ENCODE assay signal across 25 cellular contexts in the genomic region with DNA sequence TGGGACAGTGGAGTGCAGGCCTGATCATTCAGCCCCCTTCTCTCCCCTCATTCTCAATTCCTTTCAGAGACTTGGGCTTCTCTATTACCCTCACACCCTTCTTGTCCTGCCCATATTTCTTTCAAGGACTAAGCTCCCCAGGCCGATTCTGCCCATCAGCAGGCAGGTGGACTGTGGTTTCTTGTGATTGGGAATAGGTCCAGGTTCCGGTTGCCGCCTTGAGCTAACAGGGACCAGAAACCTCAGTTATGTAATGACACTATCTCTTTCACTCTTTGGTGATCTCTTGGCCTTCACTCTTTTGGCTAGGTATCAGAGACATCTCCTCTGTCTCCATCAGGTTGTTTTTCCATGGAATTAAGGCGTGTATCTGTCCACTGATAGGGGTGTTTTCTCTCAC. TPM values are rescaled to one million over a fixed set of nuclear protein-coding genes. Genes with fewer than 3 reads are reported as not detected.
DNase-seq lines count a peak whose midpoint lies in the region; ATAC-seq lines count a peak whose summit lies in the region.
"Had no signal": no experiment of that assay in that cellular context is flagged by ENCODE, and none has a peak within 500 bp of the region (broad histone marks: within the 10 kb centered on the region; RNA-seq: fewer than 3 reads in every experiment).

No MANE protein-coding gene starts in this region.

- no peaks in the 10 kb centered on the region for H3K27me3 ChIP-seq in Karpas-422 (ENCODE audit: low read length)

- H3K4me1 ChIP-seq in Karpas-422 (ENCODE audit: low read length): no peaks in the 10 kb centered on the region
- H3K4me1 ChIP-seq: BE2C, BLaER1 had no signal

- H2AFZ ChIP-seq in Karpas-422 (ENCODE audit: low read length): no peak overlapping the region

- no peaks in the 10 kb centered on the region for H3K79me2 ChIP-seq in Karpas-422 (ENCODE audit: low read length)

- H4K20me1 ChIP-seq in Karpas-422 (ENCODE audit: insufficient read depth, low read depth, low read length): no peaks in the 10 kb centered on the region
- H4K20me1 ChIP-seq: BLaER1 had no signal

- H3K27ac ChIP-seq in Karpas-422 (ENCODE audit: low read length): no peak overlapping the region
- H3K27ac ChIP-seq: BLaER1 had no signal

- DNase-seq in mucosa of gallbladder (ENCODE audit: low spot score): peak; percentile 80
- DNase-seq in sciatic nerve (ENCODE audit: low spot score): no peak
- DNase-seq in HuH-7.5 (ENCODE audit: low spot score): no peak
- DNase-seq in Karpas-422: no peak
- DNase-seq: 8988T; ACHN; BE2C; C1 segment of cervical spinal cord; CD4-positive, alpha-beta memory T cell; CD4-positive, CD25-positive, alpha-beta regulatory T cell; CD8-positive, alpha-beta memory T cell; COR-L47; DMS 273 treated with DMSO at 0.1 percent for 48 hours; DMS153; DMS53; DMS79; DND-41; EL; GDM1 had no signal

- no peak overlapping the region for H3K4me3 ChIP-seq in Karpas-422 (ENCODE audit: low read length)
- H3K4me3 ChIP-seq: BLaER1, GM12878 had no signal

- intact Hi-C loops in sciatic nerve (cut with DNase I): no loop called here

- ATAC-seq in sciatic nerve (peak; percentile 38), HG03457 (IDR thresholded peaks at IDR 0.05; ENCODE audit: unreplicated experiment) (no peak)
- ATAC-seq: GM12878 had no signal

- H3K9ac ChIP-seq in Karpas-422 (ENCODE audit: low read length): no peak overlapping the region
- H3K9ac ChIP-seq: BLaER1 had no signal

- H3K36me3 ChIP-seq in Karpas-422 (ENCODE audit: insufficient read depth, low read length): no peaks in the 10 kb centered on the region
- H3K36me3 ChIP-seq: BE2C, BLaER1 had no signal

- no peak overlapping the region for H3K4me2 ChIP-seq in Karpas-422 (ENCODE audit: low read depth, low read length, poor library complexity, severe bottlenecking)
- H3K4me2 ChIP-seq: BLaER1 had no signal

- no peaks in the 10 kb centered on the region for H3K9me2 ChIP-seq in Karpas-422 (replicated peaks; ENCODE audit: insufficient read depth, low read length)

- H3K9me3 ChIP-seq in Karpas-422 (ENCODE audit: low read length): no peaks in the 10 kb centered on the region
- H3K9me3 ChIP-seq: BE2C had no signal

RNA-seq across cellular contexts. Expression of a gene that starts 6.5 kb away (rescaled TPM):
- total RNA-seq in mucosa of gallbladder (93.5 TPM), sciatic nerve (0.18 TPM)
- total RNA-seq in Karpas-422 (2014; rRNA removed; shearing (Covaris generic); ENCODE audit: low replicate concordance): not detected in 2 replicates
- total RNA-seq: A673; CD4-positive, alpha-beta memory T cell; CD4-positive, CD25-positive, alpha-beta regulatory T cell; CD8-positive, alpha-beta memory T cell; Daoy; G401 had no signal

RNA-seq across cellular contexts. Expression of a gene that starts 15.3 kb away (rescaled TPM):
- total RNA-seq in mucosa of gallbladder (149 TPM), sciatic nerve (0.76 TPM)
- total RNA-seq in Karpas-422 (2014; rRNA removed; shearing (Covaris generic); ENCODE audit: low replicate concordance): not detected in 2 replicates
- total RNA-seq: A673; CD4-positive, CD25-positive, alpha-beta regulatory T cell; CD8-positive, alpha-beta memory T cell; Daoy; G401 had no signal

RNA-seq across cellular contexts. Expression of a gene that starts 33.2 kb away (rescaled TPM):
- total RNA-seq in mucosa of gallbladder (61.4 TPM), sciatic nerve (25.2 TPM)
- 42.3 and 50.2 TPM in 2 replicates for total RNA-seq in Karpas-422 (2014; rRNA removed; shearing (Covaris generic); ENCODE audit: low replicate concordance)

RNA-seq across cellular contexts. Expression of a gene that starts 36.3 kb away (rescaled TPM):
- total RNA-seq in mucosa of gallbladder: 7.1 TPM
- 0.18 TPM for total RNA-seq in sciatic nerve
- not detected in 2 replicates for total RNA-seq in Karpas-422 (2014; rRNA removed; shearing (Covaris generic); ENCODE audit: low replicate concordance)
- total RNA-seq: A673; CD4-positive, alpha-beta memory T cell; CD4-positive, CD25-positive, alpha-beta regulatory T cell; CD8-positive, alpha-beta memory T cell; Daoy; G401; GM12878 had no signal

RNA-seq across cellular contexts. Expression of a gene that starts 39.2 kb away (rescaled TPM):
- total RNA-seq in mucosa of gallbladder (37.0 TPM), sciatic nerve (30.4 TPM)
- total RNA-seq in Karpas-422 (2014; rRNA removed; shearing (Covaris generic); ENCODE audit: low replicate concordance): 21.8 and 23.4 TPM in 2 replicates

Comparison
In these comparisons a context has a peak if more than half of its experiments do, and no peak if none do; other contexts are left out.
1. RNA of a gene that starts 6.5 kb away (total RNA-seq): 93.5 TPM in mucosa of gallbladder (single experiment); 0.18 TPM in sciatic nerve (single experiment) and not detected in Karpas-422; every median in the first group is over 10 times any median in the second.
2. RNA of a gene that starts 15.3 kb away (total RNA-seq): 149 TPM in mucosa of gallbladder (single experiment); 0.76 TPM in sciatic nerve (single experiment) and not detected in Karpas-422; every median in the first group is over 10 times any median in the second.